In the genomic region with DNA sequence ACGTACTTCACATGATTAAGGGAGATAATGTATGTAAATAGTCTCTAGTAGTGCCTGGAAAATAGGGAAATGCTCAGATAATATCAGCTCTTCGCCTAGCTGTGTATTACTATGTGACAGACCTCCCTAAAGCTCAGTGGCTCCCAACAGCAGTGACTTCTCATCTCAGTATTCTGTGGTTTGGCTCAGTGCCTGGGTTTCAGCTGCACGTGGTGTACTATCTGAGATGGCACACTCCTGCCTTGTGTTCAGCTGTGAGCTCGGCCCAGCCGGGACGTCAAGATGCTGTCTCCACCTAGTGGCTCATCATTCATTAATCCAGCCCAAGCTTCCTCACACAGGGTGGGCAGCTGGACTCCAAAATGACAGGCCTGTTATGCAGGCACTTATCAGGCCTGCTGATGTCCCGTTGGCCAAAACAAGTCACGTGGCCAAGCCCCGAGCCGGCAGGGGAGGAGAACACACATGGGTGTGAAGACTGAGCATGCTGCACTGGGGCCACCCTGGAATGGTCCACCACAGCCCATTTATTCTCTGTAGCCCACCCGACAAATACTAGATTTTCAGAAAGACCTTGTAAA, we compare ENCODE assay signal across 8 cellular contexts. TPM values are rescaled to one million over a fixed set of nuclear protein-coding genes. Genes with fewer than 3 reads are reported as not detected.
DNase-seq lines count a peak whose midpoint lies in the region; FAIRE-seq and TF ChIP-seq lines count a peak whose summit lies in the region.

No MANE protein-coding gene starts in this region.

- FAIRE-seq in RCC 7860 (lab: Jason Lieb, UNC): peak; percentile 96

- no peaks in the 10 kb centered on the region for H3K27me3 ChIP-seq in fibroblast of lung (ENCODE audit: control insufficient read depth, insufficient read depth, low read length)

- no peaks in the 10 kb centered on the region for H3K9me3 ChIP-seq in fibroblast of lung (ENCODE audit: control insufficient read depth, insufficient read depth, low read depth, low read length)

- no peak overlapping the region for H3K9ac ChIP-seq in fibroblast of lung (ENCODE audit: insufficient read depth, low read length)

- TF ChIP-seq CTCF in GM20000 (IDR thresholded peaks at IDR 0.05; ENCODE audit: extremely low read depth, missing control alignments): peak; percentile 28
- peak; percentile 55 to 57 for TF ChIP-seq CTCF in fibroblast of lung (conservative IDR thresholded peaks at IDR 0.05 in 1 of 2, IDR thresholded peaks at IDR 0.05 in 1 of 2; ENCODE audit: low read depth in 1 of 2, low read length in 2 of 2)

- peaks cover 6% of the 10 kb centered on the region for H3K4me1 ChIP-seq in fibroblast of lung (ENCODE audit: control insufficient read depth, extremely low read depth, insufficient read depth, low read length)

- no peak overlapping the region for H2AFZ ChIP-seq in fibroblast of lung (ENCODE audit: low read length)

- no peaks in the 10 kb centered on the region for H4K20me1 ChIP-seq in fibroblast of lung (ENCODE audit: control insufficient read depth, extremely low read depth, insufficient read depth, low read length)

- H3K4me2 ChIP-seq in fibroblast of lung (ENCODE audit: extremely low read depth, insufficient read depth, low read length): no peak overlapping the region

- peak; percentile 93 for DNase-seq in Caki2 (ENCODE audit: low read depth)
- peak; percentile 81 for DNase-seq in GM20000 (ENCODE audit: low spot score)
- DNase-seq in HK-2 (ENCODE audit: unreplicated experiment): peak; percentile 95
- peak; percentile 99 for DNase-seq in RCC 7860 (ENCODE audit: low spot score)
- peak; percentile 87 to 89 for DNase-seq in activated T-cell treated with anti-CD3 and anti-CD28 coated beads, Interleukin-2, amount 50 U/mL, for 48 hours
- DNase-seq in fibroblast of lung (ENCODE audit: low read depth in 2 of 2): peak; percentile 98 to 99
- DNase-seq in occipital lobe (lab: John Stamatoyannopoulos, UW): peak; percentile 84

- H3K27ac ChIP-seq in fibroblast of lung (ENCODE audit: insufficient read depth, low read length): peak overlapping the region; percentile 53
- H3K27ac ChIP-seq in temporal lobe (ENCODE audit: low read depth, low read length): peak overlapping the region; percentile 70

- peaks cover 20% of the 10 kb centered on the region for H3K36me3 ChIP-seq in fibroblast of lung (ENCODE audit: control insufficient read depth, insufficient read depth, low read length)

- in situ Hi-C loops in Caki2 (cut with HindIII; ENCODE audit: low pct_unique_long_range_greater_than_20kb, low sequenced_read_pairs): no loop called here

- no peak overlapping the region for H3K4me3 ChIP-seq in fibroblast of lung (replicated peaks in 1 of 4; ENCODE audit: control extremely low read depth in 1 of 4, insufficient read depth in 1 of 4, low read depth in 3 of 4, low read length in 4 of 4)

- no peaks in the 10 kb centered on the region for H3K79me2 ChIP-seq in fibroblast of lung (ENCODE audit: control insufficient read depth, insufficient read depth, low read length)

RNA-seq across cellular contexts. Expression of gene SLFNL1, which starts 17.8 kb away (rescaled TPM):
- total RNA-seq in Caki2 (2014; rRNA removed; shearing (Covaris generic); ENCODE audit: low replicate concordance): not detected in 2 replicates
- total RNA-seq in fibroblast of lung (0.51 and 0.66 TPM in 2 replicates), occipital lobe (0.94 TPM), temporal lobe (0.49 TPM)
- 0.01 TPM in 1 of 2 replicates, not detected in the other for polyA plus RNA-seq in fibroblast of lung
- 0.06 TPM in 2 replicates for polyA plus RNA-seq in fibroblast of lung (2012)
- not detected in 2 replicates for polyA minus RNA-seq in fibroblast of lung (ENCODE audit: low replicate concordance)

RNA-seq across cellular contexts. Expression of gene CTPS1, which starts 24.2 kb away (rescaled TPM):
- total RNA-seq in Caki2 (2014; rRNA removed; shearing (Covaris generic); ENCODE audit: low replicate concordance): 31.7 and 43.6 TPM in 2 replicates
- total RNA-seq in fibroblast of lung (11.3 and 12.1 TPM in 2 replicates), occipital lobe (16.5 TPM), temporal lobe (15.5 TPM)
- 26.5 and 52.0 TPM in 2 replicates for polyA plus RNA-seq in fibroblast of lung
- 24.0 and 41.9 TPM in 2 replicates for polyA plus RNA-seq in fibroblast of lung (2012)
- polyA minus RNA-seq in fibroblast of lung (ENCODE audit: low replicate concordance): 12.4 and 29.3 TPM in 2 replicates
